Comparison of ENCODE assay signal across 1 cellular context in genomic region chr22:23673826-23674690, GRCh38.
TF ChIP-seq lines count a peak whose summit lies in the region.

No MANE protein-coding gene starts in this region.

TF ChIP-seq in HepG2, 621 proteins besides CTCF, POLR2A, EP300 and RAD21 (continues in another document):
- TF ChIP-seq ZNF629 (CRISPR knock-in tag; conservative IDR thresholded peaks at IDR 0.05) (peak; percentile 81), ZNF317 (CRISPR knock-in tag; IDR thresholded peaks at IDR 0.05) (no peak), TBP (CRISPR knock-in tag; IDR thresholded peaks at IDR 0.05) (no peak), ZBTB38 (CRISPR knock-in tag; IDR thresholded peaks at IDR 0.05) (peak; percentile 56), ELF1 (CRISPR knock-in tag; IDR thresholded peaks at IDR 0.05) (no peak), ZNF496 (CRISPR knock-in tag; IDR thresholded peaks at IDR 0.05; ENCODE audit: insufficient replicate concordance) (no peak), ZNF263 (CRISPR knock-in tag; IDR thresholded peaks at IDR 0.05) (no peak), HNRNPUL1 (IDR thresholded peaks at IDR 0.05; ENCODE audit: low read depth, low read length) (no peak), MXD1 (CRISPR knock-in tag; IDR thresholded peaks at IDR 0.05) (no peak), SRY (CRISPR knock-in tag; IDR thresholded peaks at IDR 0.05) (no peak), ZNF883 (CRISPR knock-in tag; IDR thresholded peaks at IDR 0.05; ENCODE audit: not compliant biosample characterization) (no peak), GATA4 (IDR thresholded peaks at IDR 0.05; ENCODE audit: borderline replicate concordance, low read depth) (no peak), ZFP36L1 (CRISPR knock-in tag; IDR thresholded peaks at IDR 0.05) (no peak), TEF (CRISPR knock-in tag; IDR thresholded peaks at IDR 0.05) (no peak), SALL1 (CRISPR knock-in tag; IDR thresholded peaks at IDR 0.05) (no peak), SATB2 (CRISPR knock-in tag; IDR thresholded peaks at IDR 0.05) (no peak), HNF1A (IDR thresholded peaks at IDR 0.05; ENCODE audit: low read depth) (no peak), HNF1A (CRISPR knock-in tag; IDR thresholded peaks at IDR 0.05; ENCODE audit: borderline replicate concordance) (no peak), MAX (IDR thresholded peaks at IDR 0.05) (no peak), ZZZ3 (CRISPR knock-in tag; IDR thresholded peaks at IDR 0.05; ENCODE audit: borderline replicate concordance) (no peak), ZNF609 (CRISPR knock-in tag; IDR thresholded peaks at IDR 0.05; ENCODE audit: borderline replicate concordance) (no peak), ZBTB46 (CRISPR knock-in tag; IDR thresholded peaks at IDR 0.05; ENCODE audit: borderline replicate concordance) (no peak), ZNF142 (CRISPR knock-in tag; IDR thresholded peaks at IDR 0.05) (no peak), KLF15 (CRISPR knock-in tag; IDR thresholded peaks at IDR 0.05; ENCODE audit: borderline replicate concordance) (no peak), LRRFIP1 (CRISPR knock-in tag; conservative IDR thresholded peaks at IDR 0.05) (no peak), ZBTB7A (CRISPR knock-in tag; IDR thresholded peaks at IDR 0.05) (no peak), ARNT2 (CRISPR knock-in tag; IDR thresholded peaks at IDR 0.05; ENCODE audit: low read depth) (no peak), ZNF101 (CRISPR knock-in tag; IDR thresholded peaks at IDR 0.05; ENCODE audit: borderline replicate concordance, low read depth) (no peak), SMAD9 (CRISPR knock-in tag; IDR thresholded peaks at IDR 0.05) (no peak), ZMYM3 (CRISPR knock-in tag; IDR thresholded peaks at IDR 0.05) (peak; percentile 68; the same call in 1 of the 2 replicates), FUBP1 (CRISPR knock-in tag; IDR thresholded peaks at IDR 0.05; ENCODE audit: borderline replicate concordance) (no peak), ZFP91 (CRISPR knock-in tag; IDR thresholded peaks at IDR 0.05; ENCODE audit: borderline replicate concordance) (peak; percentile 90)
